In the genomic region with DNA sequence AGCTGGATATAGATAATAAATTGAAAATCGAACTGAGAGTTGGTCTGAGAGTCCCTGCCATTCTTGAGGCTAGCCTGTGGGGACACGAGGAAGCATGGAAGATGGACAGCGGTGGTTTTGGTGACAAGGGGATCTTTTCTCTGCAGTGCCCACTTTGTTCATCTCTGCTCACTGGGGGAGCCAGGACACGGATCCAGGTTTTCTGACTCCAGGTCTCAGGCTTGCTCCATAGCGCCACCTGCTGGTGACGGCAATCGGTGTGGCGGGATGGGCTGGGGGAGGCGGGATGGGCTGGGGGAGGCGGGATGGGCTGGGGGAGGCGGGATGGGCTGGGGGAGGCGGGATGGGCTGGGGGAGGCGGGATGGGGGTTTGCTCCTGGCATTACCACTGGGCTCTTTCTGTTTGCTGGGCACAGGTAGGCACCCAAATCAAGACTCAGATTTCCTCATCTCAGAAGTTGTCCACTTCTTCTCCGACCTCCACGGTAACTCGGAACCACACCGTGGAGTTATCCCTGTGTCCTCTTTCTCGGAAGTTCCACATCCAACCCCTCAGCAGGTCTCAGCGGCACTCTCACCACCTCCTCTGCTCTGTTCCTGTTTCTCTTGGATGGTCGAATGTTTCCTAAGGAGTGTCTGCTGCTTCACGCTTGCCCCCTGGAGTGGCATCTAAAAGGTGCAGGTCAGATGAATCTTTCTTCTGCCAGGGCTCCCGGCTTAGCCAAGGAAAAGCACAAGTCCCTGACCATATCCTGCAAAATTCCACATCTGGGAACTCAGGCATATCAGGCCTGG, we compare ENCODE assay signal across 10 cellular contexts.
A peak's percentile ranks its signal among the peaks of the same experiment; 100 is the strongest.
DNase-seq lines count a peak whose midpoint lies in the region; ATAC-seq and TF ChIP-seq lines count a peak whose summit lies in the region.
"Had no signal": no experiment of that assay in that cellular context is flagged by ENCODE, and none has a peak within 500 bp of the region (broad histone marks: within the 10 kb centered on the region; RNA-seq: fewer than 3 reads in every experiment).

No MANE protein-coding gene starts in this region.

- no peak overlapping the region for H3K4me3 Mint-ChIP-seq in immature natural killer cell

- peak; percentile 73 for TF ChIP-seq CTCF in GM12873 (IDR thresholded peaks at IDR 0.05; ENCODE audit: insufficient read depth, low read depth, low read length, missing control alignments)

- intact Hi-C loops in left colon (cut with DNase I, micrococcal nuclease), result no loop called here

- no peak overlapping the region for H3K27ac Mint-ChIP-seq in immature natural killer cell

- H3K9me3 Mint-ChIP-seq in immature natural killer cell, result no peaks in the 10 kb centered on the region

- DNase-seq in NAMALWA (ENCODE audit: low spot score), result peak; percentile 29
- peak; percentile 68 for DNase-seq in ecto neural progenitor cell (ENCODE audit: low spot score)
- peak; percentile 39 to 53 for DNase-seq in stimulated activated CD4-positive, alpha-beta T cell treated with anti-CD3 and anti-CD28 coated beads, Interleukin-2, amount 100 ng/mL, for 48 hours
- DNase-seq in immature natural killer cell, result no peak
- no peak for DNase-seq in left colon
- DNase-seq: colonic mucosa, midbrain had no signal

- H3K36me3 Mint-ChIP-seq in immature natural killer cell, result no peaks in the 10 kb centered on the region

- H3K27me3 Mint-ChIP-seq in immature natural killer cell (ENCODE audit: low read depth in 3 of 3), result peaks cover 5 to 7% (median 5%) of the 10 kb centered on the region in 3 donors

- H3K4me1 Mint-ChIP-seq in immature natural killer cell, result no peaks in the 10 kb centered on the region

- ATAC-seq in HG02678 (IDR thresholded peaks at IDR 0.05; ENCODE audit: unreplicated experiment) (no peak), left colon (no peak), HG02571 (IDR thresholded peaks at IDR 0.05; ENCODE audit: unreplicated experiment) (no peak)

Comparison
In these comparisons a context has a peak if more than half of its experiments do, and no peak if none do; other contexts are left out.
1. DNase-seq: peak in NAMALWA (single experiment), ecto neural progenitor cell (single experiment) and stimulated activated CD4-positive, alpha-beta T cell treated with anti-CD3 and anti-CD28 coated beads, Interleukin-2, amount 100 ng/mL, for 48 hours (2 of 2); none in immature natural killer cell (0 of 3) and left colon (0 of 2).